8 cellular contexts compared by ENCODE assay signal in genomic region chr1:155044812-155045690, GRCh38. TPM values are rescaled to one million over a fixed set of nuclear protein-coding genes. Genes with fewer than 3 reads are reported as not detected.
DNase-seq lines count a peak whose midpoint lies in the region; ATAC-seq and TF ChIP-seq lines count a peak whose summit lies in the region.

No MANE protein-coding gene starts in this region.

- H3K9me3 ChIP-seq in lung (ENCODE audit: control insufficient read depth in 2 of 2, insufficient read depth in 1 of 2, low read length in 1 of 2), result no peaks in the 10 kb centered on the region

- DNase-seq in Ammon's horn (ENCODE audit: low spot score), result peak; percentile 90
- peak; percentile 81 for DNase-seq in NCI-H510A treated with DMSO at 0.1 percent for 48 hours (lab: John Stamatoyannopoulos, UW)
- DNase-seq in activated CD4-positive, alpha-beta T cell treated with anti-CD3 and anti-CD28 coated beads, Interleukin-2, amount 50 U/mL, for 1 hour, result peak; percentile 59
- peak; percentile 39 for DNase-seq in effector CD8-positive, alpha-beta T cell (lab: John Stamatoyannopoulos, UW)
- peak; percentile 87 for DNase-seq in lung (ENCODE audit: low spot score)
- DNase-seq in stimulated activated naive CD4-positive, alpha-beta T cell treated with Interleukin-2 at 50 U/mL for 16 hours (lab: John Stamatoyannopoulos, UW), result peak; percentile 55
- DNase-seq in cortex of kidney (lab: John Stamatoyannopoulos, UW), result no peak

- peak; percentile 85 for TF ChIP-seq CTCF in lung (IDR thresholded peaks at IDR 0.05; ENCODE audit: control extremely low read depth, extremely low read depth)

- H3K27ac ChIP-seq in lung (ENCODE audit: low read depth in 1 of 2, low read length in 1 of 2), result peak overlapping the region in 1 of 2 donors; percentile 74

- ATAC-seq in GM21381 (IDR thresholded peaks at IDR 0.05; ENCODE audit: unreplicated experiment) (peak; percentile 52), lung (ENCODE audit: insufficient read depth, low FRiP score) (peak; percentile 89)

- H3K27me3 ChIP-seq in lung (ENCODE audit: control insufficient read depth, insufficient read depth), result no peaks in the 10 kb centered on the region

- H3K4me1 ChIP-seq in lung (ENCODE audit: control insufficient read depth in 2 of 2, insufficient read depth in 2 of 2, low read length in 2 of 2), result peaks cover 0 to 10% of the 10 kb centered on the region in 2 donors

- WGBS in lung, 2 donors, result 43 to 50% methylated on average over 7 of the region's 7 CpGs

- no peak overlapping the region for H3K4me3 ChIP-seq in lung

- H3K36me3 ChIP-seq in lung (ENCODE audit: control insufficient read depth in 2 of 2, insufficient read depth in 2 of 2, low read length in 2 of 2), result no peaks in the 10 kb centered on the region

RNA-seq across cellular contexts. Expression of gene ADAM15, which starts 6.1 kb away (rescaled TPM):
- 100 to 1,000 TPM in 1 of 2 donors, 10 to 100 TPM in 1; 49.5 to 209 TPM for total RNA-seq in lung
- 100 to 1,000 TPM; 111 to 233 TPM for polyA plus RNA-seq in lung

RNA-seq across cellular contexts. Expression of gene DCST1, which starts 11.4 kb away (rescaled TPM):
- under 1 TPM in 1 of 2 donors, not detected in 1; 0.20 TPM for total RNA-seq in lung
- under 1 TPM in 1 of 2 donors, not detected in 1; 0.08 TPM for polyA plus RNA-seq in lung

RNA-seq across cellular contexts. Expression of gene DCST2, which starts 11.5 kb away (rescaled TPM):
- total RNA-seq in lung, result 1 to 10 TPM in 1 of 2 donors, under 1 TPM in 1; 0.31 to 1.7 TPM
- 1 to 10 TPM in 1 of 2 donors, under 1 TPM in 1; 0.77 to 1.7 TPM for polyA plus RNA-seq in lung

RNA-seq across cellular contexts. Expression of gene EFNA4, which starts 18.5 kb away (rescaled TPM):
- total RNA-seq in lung, result 10 to 100 TPM in 1 of 2 donors, 1 to 10 TPM in 1; 8.3 to 13.4 TPM
- 10 to 100 TPM in 1 of 2 donors, 1 to 10 TPM in 1; 9.2 to 11.2 TPM for polyA plus RNA-seq in lung

RNA-seq across cellular contexts. Expression of gene EFNA3, which starts 33.6 kb away (rescaled TPM):
- 1 to 10 TPM; 1.1 to 1.9 TPM for total RNA-seq in lung
- polyA plus RNA-seq in lung, result 1 to 10 TPM; 1.5 to 1.8 TPM
